8 cellular contexts compared by ENCODE assay signal in genomic region chr3:108489776-108490175, GRCh38. TPM values are rescaled to one million over a fixed set of nuclear protein-coding genes. Genes with fewer than 3 reads are reported as not detected.
A peak's percentile ranks its signal among the peaks of the same experiment; 100 is the strongest.
DNase-seq lines count a peak whose midpoint lies in the region; ATAC-seq, FAIRE-seq and TF ChIP-seq lines count a peak whose summit lies in the region.

No MANE protein-coding gene starts in this region.

- H3K4me1 ChIP-seq in OCI-LY7 (ENCODE audit: insufficient read depth, low read length, poor library complexity, severe bottlenecking) (no peaks in the 10 kb centered on the region), K562 (replicated peaks in 1 of 2; ENCODE audit: control insufficient read depth in 2 of 2, insufficient read depth in 2 of 2, low read length in 2 of 2) (no peaks in the 10 kb centered on the region; a peak in 1 of 5 replicates)

- ATAC-seq in GM19324 (IDR thresholded peaks at IDR 0.05; ENCODE audit: low FRiP score, unreplicated experiment): peak; percentile 61
- ATAC-seq in K562: peak; percentile 73
- no peak for ATAC-seq in HG03571 (IDR thresholded peaks at IDR 0.05; ENCODE audit: unreplicated experiment)

- TF ChIP-seq CTCF in HL-60 (IDR thresholded peaks at IDR 0.05; ENCODE audit: insufficient read depth, low read length) (peak; percentile 68), OCI-LY7 (conservative IDR thresholded peaks at IDR 0.05; ENCODE audit: low read length) (peak; percentile 91), K562 (IDR thresholded peaks at IDR 0.05 in 2 of 3, conservative IDR thresholded peaks at IDR 0.05 in 1 of 3; ENCODE audit: insufficient read depth in 2 of 3, low read depth in 1 of 3, low read length in 3 of 3) (peak; percentile 59 to 69 (median 62); a peak in 5 of 6 replicates)

- H2AFZ ChIP-seq in OCI-LY7 (ENCODE audit: low read length): no peak overlapping the region
- no peak overlapping the region for H2AFZ ChIP-seq in K562 (ENCODE audit: low read depth, low read length)

- no peaks in the 10 kb centered on the region for H3K9me1 ChIP-seq in K562 (ENCODE audit: control insufficient read depth, insufficient read depth, low read length)

- POLR2A ChIA-PET in OCI-LY7 (lab: Charles Lee) (no interaction called here), K562 (lab: Yijun Ruan, JAX) (no interaction called here)

- peak; percentile 76 to 83 for TF ChIP-seq RAD21 in K562 (CRISPR knock-in tag; conservative IDR thresholded peaks at IDR 0.05 in 1 of 2, IDR thresholded peaks at IDR 0.05 in 1 of 2)

- intact Hi-C loops in OCI-LY7 (cut with micrococcal nuclease; ENCODE audit: unreplicated experiment): loop anchor here (1.0 kb wide), 1 partner anchor 426 kb away; no protein-coding TSS in a partner anchor
- intact Hi-C loops in K562 (cut with micrococcal nuclease): loop anchor here (1.0 to 10.0 kb wide), 6 partner anchors 63 to 1255 kb away; no protein-coding TSS in a partner anchor

- H3K36me3 ChIP-seq in OCI-LY7 (ENCODE audit: insufficient read depth, low read length) (no peaks in the 10 kb centered on the region), K562 (ENCODE audit: control insufficient read depth, insufficient read depth, low read length) (no peaks in the 10 kb centered on the region)

- DNase-seq in DMS153 (lab: John Stamatoyannopoulos, UW) (peak; percentile 27), HL-60 (ENCODE audit: low read depth in 1 of 2, low spot score in 1 of 2) (peak; percentile 20 to 24), OCI-LY7 (ENCODE audit: low spot score) (peak; percentile 51), K562 (ENCODE audit: extremely low read depth in 1 of 4, low spot score in 3 of 4) (peak; percentile 25 to 43 (median 33)), iPS-NIHi7 (ENCODE audit: extremely low spot score) (peak; percentile 51)
- DNase-seq in stimulated activated CD4-positive, alpha-beta T cell treated with anti-CD3 and anti-CD28 coated beads, TNF-alpha, amount 100 ng/mL, for 24 hours (ENCODE audit: low read depth in 3 of 3): peak in 2 of 3 experiments; percentile 5 to 43

- H3K27me3 ChIP-seq in HL-60 (ENCODE audit: insufficient read depth, poor library complexity, severe bottlenecking): no peaks in the 10 kb centered on the region
- peaks cover 0 to 7% of the 10 kb centered on the region in 2 experiments; a peak in 2 of 5 replicates for H3K27me3 ChIP-seq in K562 (ENCODE audit: control insufficient read depth in 2 of 2, insufficient read depth in 2 of 2, low read length in 2 of 2)

- CTCF ChIA-PET in OCI-LY7 (lab: Charles Lee; ENCODE audit: unreplicated experiment) (no interaction called here), K562 (lab: Yijun Ruan, JAX; ENCODE audit: low intra/inter-chr PET ratio) (interaction anchor here (1.4 to 2.0 kb wide), 2 partner anchors 63 to 329 kb away, joined by 5 to 9 read pairs; no protein-coding TSS in a partner anchor)

- H3K4me3 ChIP-seq in HL-60 (replicated peaks; ENCODE audit: insufficient read depth, low read length): no peak overlapping the region
- no peak overlapping the region for H3K4me3 ChIP-seq in OCI-LY7 (ENCODE audit: low read depth, low read length, poor library complexity, severe bottlenecking)
- no peak overlapping the region for H3K4me3 ChIP-seq in K562

- peak; percentile 40 for FAIRE-seq in K562 (lab: Jason Lieb, UNC)

- H3K9ac ChIP-seq in K562 (ENCODE audit: insufficient read depth in 1 of 2, low read depth in 2 of 2, low read length in 2 of 2): no peak overlapping the region

- H3K27ac ChIP-seq in HL-60 (replicated peaks): no peak overlapping the region
- no peak overlapping the region for H3K27ac ChIP-seq in OCI-LY7 (ENCODE audit: low read depth, low read length, poor library complexity, severe bottlenecking)
- H3K27ac ChIP-seq in K562 (ENCODE audit: extremely low read depth, low read depth, low read length): no peak overlapping the region

- BruUV-seq in OCI-LY7 (replicated peaks; lab: Mats Ljungman, UMichigan) (no TSS peak), K562 (replicated peaks; lab: Mats Ljungman, UMichigan) (no TSS peak)

- no peak for TF ChIP-seq EP300 in K562 (IDR thresholded peaks at IDR 0.05; ENCODE audit: low read length)

- H3K9me3 ChIP-seq in OCI-LY7 (ENCODE audit: low read length): no peaks in the 10 kb centered on the region
- no peaks in the 10 kb centered on the region for H3K9me3 ChIP-seq in K562 (replicated peaks; ENCODE audit: control insufficient read depth, insufficient read depth, low read depth, low read length)

- 5% methylated on average over 2 of the region's 2 CpGs for WGBS in K562 (ENCODE audit: insufficient coverage, low coverage, missing lambda C conversion rate)

- H3K79me2 ChIP-seq in OCI-LY7 (ENCODE audit: insufficient read depth, low read depth, low read length) (no peaks in the 10 kb centered on the region), K562 (ENCODE audit: control insufficient read depth, insufficient read depth, low read length) (no peaks in the 10 kb centered on the region)

- in situ Hi-C loops in K562 (cut with MboI): loop anchor here (25.0 kb wide), 1 partner anchor 423 kb away; no protein-coding TSS in a partner anchor

- no peak for TF ChIP-seq POLR2A in K562 (conservative IDR thresholded peaks at IDR 0.05)

- no peaks in the 10 kb centered on the region for H3K9me2 ChIP-seq in OCI-LY7 (ENCODE audit: insufficient read depth, low read length)

- H4K20me1 ChIP-seq in OCI-LY7 (ENCODE audit: insufficient read depth, low read length) (no peaks in the 10 kb centered on the region), K562 (replicated peaks; ENCODE audit: control insufficient read depth, insufficient read depth, low read length) (no peaks in the 10 kb centered on the region)

- H3K4me2 ChIP-seq in OCI-LY7 (ENCODE audit: low read length) (no peak overlapping the region), K562 (ENCODE audit: insufficient read depth, low read length) (no peak overlapping the region)

TF ChIP-seq in K562, 482 proteins besides CTCF, POLR2A, EP300 and RAD21 (continues in another document):
- no peak for TF ChIP-seq NFIX (CRISPR knock-in tag; IDR thresholded peaks at IDR 0.05; ENCODE audit: low read depth)
- TF ChIP-seq ZNF431 (CRISPR knock-in tag; IDR thresholded peaks at IDR 0.05): no peak
- no peak for TF ChIP-seq ILF3 (IDR thresholded peaks at IDR 0.05; ENCODE audit: borderline replicate concordance)
- no peak for TF ChIP-seq CREB3 (tag; conservative IDR thresholded peaks at IDR 0.05; ENCODE audit: low read depth)
- TF ChIP-seq CBFA2T2 (conservative IDR thresholded peaks at IDR 0.05): no peak
- TF ChIP-seq PPARD (CRISPR knock-in tag; IDR thresholded peaks at IDR 0.05): no peak
- no peak for TF ChIP-seq SIX5 (IDR thresholded peaks at IDR 0.05; ENCODE audit: borderline replicate concordance in 1 of 2, insufficient read depth in 1 of 2, low read depth in 1 of 2, low read length in 2 of 2)
- TF ChIP-seq SMC3 (conservative IDR thresholded peaks at IDR 0.05; ENCODE audit: insufficient read depth, low read depth, low read length): peak; percentile 63
- TF ChIP-seq HLTF (IDR thresholded peaks at IDR 0.05): no peak

RNA-seq across cellular contexts. Expression of gene MYH15, which starts 20.6 kb away (rescaled TPM):
- total RNA-seq in OCI-LY7 (2014; rRNA removed; shearing (Covaris generic)): 0.57 and 1.1 TPM in 2 replicates
- total RNA-seq in OCI-LY7 (2022) (0.06 and 0.46 TPM in 2 replicates), K562 (2014; rRNA removed) (0.14 and 0.24 TPM in 2 replicates), K562 (2014; rRNA removed; fragmentation: Illumina TruSeq; extraction: Trizol) (0.22 and 0.25 TPM in 2 replicates), K562 (2015; rRNA removed; fragmentation: Illumina TruSeq; extraction: Trizol) (0.08 and 0.11 TPM in 2 replicates), K562 (2021) (0.07 and 0.29 TPM in 2 replicates)
- 0.14 TPM in 1 of 2 replicates, not detected in the other for total RNA-seq in K562 (2011; cell fraction: chromatin; rRNA removed; ENCODE audit: low replicate concordance)
- total RNA-seq in K562 (2011; cell fraction: nucleolus; rRNA removed): not detected in 2 replicates
- 0.15 TPM in 1 of 2 replicates, not detected in the other for total RNA-seq in K562 (2011; cell fraction: nucleoplasm; rRNA removed)
- polyA plus RNA-seq in K562 (2011; rRNA removed) (0.03 and 0.04 TPM in 2 replicates), K562 (2014; fragmentation: Illumina TruSeq; extraction: Trizol) (0.12 and 0.17 TPM in 2 replicates), K562 (2014; fragmentation: Nextera tagmentation; extraction: Ambion mirVana) (under 1 TPM; 0.03 to 0.06 TPM), K562 (2014; rRNA removed) (0.08 and 0.19 TPM in 2 replicates)
- not detected in 2 replicates for polyA plus RNA-seq in K562 (2011; cell fraction: cytosol; rRNA removed)
- 0.03 and 0.06 TPM in 2 replicates for polyA plus RNA-seq in K562 (2011; cell fraction: nucleus; rRNA removed)
- polyA plus RNA-seq in K562 (2012): 0.16 and 10.6 TPM in 2 replicates
- polyA minus RNA-seq in K562 (2011; rRNA and poly(A)+ RNA removed): 0.03 and 0.04 TPM in 2 replicates
- polyA minus RNA-seq in K562 (2011; cell fraction: cytosol; rRNA and poly(A)+ RNA removed): not detected in 2 replicates
- polyA minus RNA-seq in K562 (2011; cell fraction: nucleus; rRNA and poly(A)+ RNA removed): under 0.01 and 0.11 TPM in 2 replicates
